Comparison of ENCODE assay signal across 8 cellular contexts in the genomic region with DNA sequence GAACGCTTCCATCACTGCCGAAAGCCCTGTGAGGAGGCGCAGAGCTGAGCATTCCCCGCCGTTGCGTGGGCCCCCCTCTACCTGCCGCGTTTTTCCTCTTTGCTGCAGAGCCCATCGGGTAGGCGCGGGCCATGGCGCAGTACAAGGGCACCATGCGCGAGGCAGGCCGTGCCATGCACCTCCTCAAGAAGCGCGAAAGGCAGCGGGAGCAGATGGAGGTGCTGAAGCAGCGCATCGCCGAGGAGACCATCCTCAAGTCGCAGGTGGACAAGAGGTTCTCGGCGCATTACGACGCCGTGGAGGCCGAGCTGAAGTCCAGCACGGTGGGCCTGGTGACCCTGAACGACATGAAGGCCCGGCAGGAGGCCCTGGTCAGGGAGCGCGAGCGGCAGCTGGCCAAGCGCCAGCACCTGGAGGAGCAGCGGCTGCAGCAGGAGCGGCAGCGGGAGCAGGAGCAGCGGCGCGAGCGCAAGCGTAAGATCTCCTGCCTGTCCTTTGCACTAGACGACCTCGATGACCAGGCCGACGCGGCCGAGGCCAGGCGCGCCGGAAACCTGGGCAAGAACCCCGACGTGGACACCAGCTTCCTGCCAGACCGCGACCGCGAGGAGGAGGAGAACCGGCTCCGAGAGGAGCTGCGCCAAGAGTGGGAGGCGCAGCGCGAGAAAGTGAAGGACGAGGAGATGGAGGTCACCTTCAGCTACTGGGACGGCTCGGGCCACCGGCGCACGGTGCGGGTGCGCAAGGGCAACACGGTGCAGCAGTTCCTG. TPM values are rescaled to one million over a fixed set of nuclear protein-coding genes. Genes with fewer than 3 reads are reported as not detected.
DNase-seq lines count a peak whose midpoint lies in the region; ATAC-seq, FAIRE-seq and TF ChIP-seq lines count a peak whose summit lies in the region.

No MANE protein-coding gene starts in this region.

- H3K4me1 Mint-ChIP-seq in naive B cell: peaks cover 6 to 14% (median 7%) of the 10 kb centered on the region in 3 donors

- H3K79me2 ChIP-seq in H1 (ENCODE audit: control insufficient read depth in 1 of 2, insufficient read depth in 2 of 2, low read length in 2 of 2): no peaks in the 10 kb centered on the region

- peak overlapping the region; percentile 35 to 86 for H3K4me2 ChIP-seq in H1 (ENCODE audit: insufficient read depth in 1 of 2, low read depth in 2 of 2, low read length in 2 of 2)

- peak overlapping the region; percentile 92 for H4K91ac ChIP-seq in H1 (replicated peaks; ENCODE audit: insufficient read length, low read length)

- peak overlapping the region in 5 of 6 donors; percentile 62 to 81 (median 77) for H3K27ac Mint-ChIP-seq in naive B cell

- H4K20me1 ChIP-seq in H1 (replicated peaks in 1 of 2; ENCODE audit: control insufficient read depth in 1 of 2, insufficient read depth in 2 of 2, low read length in 2 of 2): no peaks in the 10 kb centered on the region

- no peaks in the 10 kb centered on the region for H3K27me3 Mint-ChIP-seq in naive B cell

- no peaks in the 10 kb centered on the region for H3K9me3 ChIP-seq in H1 (ENCODE audit: insufficient read depth in 2 of 2, low read depth in 1 of 2, low read length in 1 of 2)

- H2BK5ac ChIP-seq in H1 (ENCODE audit: low read depth, low read length): 0 out of 2 replicates have a peak overlapping the region, but pooled peaks have one; percentile 44

- no peak overlapping the region for H2BK120ac ChIP-seq in H1 (replicated peaks; ENCODE audit: low read depth, low read length)

- H3K4me3 Mint-ChIP-seq in naive B cell: peak overlapping the region; percentile 73 to 91 (median 88)

- H3K27me3 ChIP-seq in H1 (replicated peaks in 1 of 4; ENCODE audit: control insufficient read depth in 3 of 4, extremely low read depth in 1 of 4, insufficient read depth in 3 of 4, low read length in 3 of 4): 0 out of 7 replicates have a peak, but pooled peaks cover 0 to 2% (median 0%) of the 10 kb centered on the region in 4 experiments

- peaks cover 0 to 4% (median 0%) of the 10 kb centered on the region in 7 donors for H3K9me3 Mint-ChIP-seq in naive B cell

- peak overlapping the region; percentile 86; the same call in 1 of the 2 replicates for H3K18ac ChIP-seq in H1 (ENCODE audit: extremely low read depth, low read length)

- no peaks in the 10 kb centered on the region for H3K79me1 ChIP-seq in H1 (ENCODE audit: low read depth, low read length)

- H2BK12ac ChIP-seq in H1 (ENCODE audit: low read depth, low read length): peak overlapping the region; percentile 81; the same call in 1 of the 2 replicates

- TF ChIP-seq POLR2A in H1 (IDR thresholded peaks at IDR 0.05; ENCODE audit: control extremely low read depth in 1 of 2, low read depth in 2 of 2, low read length in 2 of 2): no peak

- H3K23ac ChIP-seq in H1 (ENCODE audit: insufficient read length): no peak overlapping the region

- CTCF ChIA-PET in H1 (lab: Charles Lee; ENCODE audit: partially characterized antibody): interaction anchor here (0.6 to 11.3 kb wide), 81 partner anchors 8 to 319 kb away, joined by 3 to 124 read pairs (median 7); no protein-coding TSS in a partner anchor

- peaks cover 10% of the 10 kb centered on the region; the same call in 1 of the 2 replicates for H3K23me2 ChIP-seq in H1 (ENCODE audit: low read depth, low read length)

- no peaks in the 10 kb centered on the region for H3K36me3 Mint-ChIP-seq in naive B cell

- peak overlapping the region; percentile 94 for H3K4ac ChIP-seq in H1 (replicated peaks; ENCODE audit: insufficient read length, low read depth, low read length)

- H3K14ac ChIP-seq in H1 (ENCODE audit: insufficient read length): no peak overlapping the region

- no peak overlapping the region for H3K9ac ChIP-seq in H1 (replicated peaks in 1 of 4; ENCODE audit: extremely low read depth in 1 of 4, low read depth in 3 of 4, low read length in 3 of 4)

- peak overlapping the region; percentile 24 to 71 (median 60) for H3K4me3 ChIP-seq in H1 (ENCODE audit: extremely low read depth in 1 of 4, insufficient read depth in 2 of 4, low read depth in 3 of 4, low read length in 4 of 4)

- no peaks in the 10 kb centered on the region for H3K36me3 ChIP-seq in H1 (ENCODE audit: control insufficient read depth in 2 of 4, insufficient read depth in 4 of 4, low read length in 3 of 4)

- H4K5ac ChIP-seq in H1 (ENCODE audit: insufficient read length, low read depth, low read length): peak overlapping the region; percentile 67

- TF ChIP-seq RAD21 in H1 (IDR thresholded peaks at IDR 0.05 in 1 of 2, conservative IDR thresholded peaks at IDR 0.05 in 1 of 2; ENCODE audit: low read depth in 2 of 2, low read length in 2 of 2): no peak

- 90% methylated on average over 55 of the region's 73 CpGs; no CpG with 5 or more reads in 1 of the 2 experiments for WGBS in H1 (ENCODE audit: extremely low coverage in 1 of 2, insufficient coverage in 1 of 2, insufficient read length in 1 of 2, insufficient replicate concordance in 2 of 2, low coverage in 1 of 2, low lambda C conversion rate in 2 of 2, missing lambda C conversion rate in 1 of 2), 2 experiments

- no peak for FAIRE-seq in H1 (lab: Jason Lieb, UNC)

- DNase-seq in COLO668 (lab: John Stamatoyannopoulos, UW; ENCODE audit: unreplicated experiment): peak; percentile 34
- peak; percentile 9 for DNase-seq in NCI-H2171 (lab: John Stamatoyannopoulos, UW)
- peak in 1 of 2 experiments; percentile 51 for DNase-seq in H1 (ENCODE audit: low read depth in 1 of 2, low spot score in 2 of 2)
- no peak for DNase-seq in naive B cell
- no peak for DNase-seq in hippocampal formation (lab: John Stamatoyannopoulos, UW)
- DNase-seq in occipital lobe (lab: John Stamatoyannopoulos, UW): no peak
- no peak for DNase-seq in SK-N-DZ (ENCODE audit: low spot score)

- 0 out of 2 replicates have a peak overlapping the region, but pooled peaks have one; percentile 12 for H2BK15ac ChIP-seq in H1 (ENCODE audit: low read length)

- ATAC-seq in naive B cell (ENCODE audit: low read depth in 2 of 2) (no peak), GM18909 (IDR thresholded peaks at IDR 0.05; ENCODE audit: poor library complexity, unreplicated experiment) (no peak)

- peak overlapping the region; percentile 88 for H4K8ac ChIP-seq in H1 (ENCODE audit: extremely low read depth, insufficient read depth, low read length)

- no peak overlapping the region for H2BK20ac ChIP-seq in H1 (ENCODE audit: low read length)

- H2AK5ac ChIP-seq in H1 (ENCODE audit: low read depth, low read length): no peak overlapping the region

- H3K4me1 ChIP-seq in H1 (replicated peaks in 1 of 4; ENCODE audit: control insufficient read depth in 3 of 4, insufficient read depth in 4 of 4, low read length in 3 of 4): peaks cover 0 to 10% (median 4%) of the 10 kb centered on the region in 4 experiments; a peak in 5 of 7 replicates

- TF ChIP-seq EP300 in H1 (IDR thresholded peaks at IDR 0.05; ENCODE audit: borderline replicate concordance in 1 of 2, low read depth in 2 of 2, low read length in 2 of 2): no peak

- H2AFZ ChIP-seq in H1 (ENCODE audit: low read length): peak overlapping the region; percentile 95; the same call in 1 of the 2 replicates

- TF ChIP-seq CTCF in H1 (IDR thresholded peaks at IDR 0.05; ENCODE audit: control extremely low read depth in 1 of 3, insufficient read depth in 1 of 3, low read depth in 1 of 3, low read length in 3 of 3): no peak

- no peak overlapping the region for H3K27ac ChIP-seq in H1 (ENCODE audit: low read depth, low read length)

- peak overlapping the region; percentile 32 for H3K56ac ChIP-seq in H1 (replicated peaks; ENCODE audit: insufficient read length, low read depth, low read length)

- POLR2A ChIA-PET in H1 (lab: Charles Lee; ENCODE audit: partially characterized antibody): interaction anchor here (0.9 to 1.2 kb wide), 5 partner anchors 14 to 141 kb away, joined by 3 to 7 read pairs (median 4); no protein-coding TSS in a partner anchor

TF ChIP-seq in H1, 55 proteins besides CTCF, POLR2A, EP300 and RAD21:
- no peak for TF ChIP-seq YY1 (IDR thresholded peaks at IDR 0.05; ENCODE audit: low read depth, low read length)
- TF ChIP-seq PHF8 (conservative IDR thresholded peaks at IDR 0.05; ENCODE audit: low read depth, low read length): no peak
- TF ChIP-seq, protein P1, sequence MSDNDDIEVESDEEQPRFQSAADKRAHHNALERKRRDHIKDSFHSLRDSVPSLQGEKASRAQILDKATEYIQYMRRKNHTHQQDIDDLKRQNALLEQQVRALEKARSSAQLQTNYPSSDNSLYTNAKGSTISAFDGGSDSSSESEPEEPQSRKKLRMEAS (IDR thresholded peaks at IDR 0.05): 0 out of 2 replicates have a peak, but pooled peaks have one; percentile 2
- TF ChIP-seq HDAC6 (IDR thresholded peaks at IDR 0.05; ENCODE audit: low read depth, low read length): no peak
- no peak for TF ChIP-seq BRCA1 (IDR thresholded peaks at IDR 0.05; ENCODE audit: low read depth, low read length)
- TF ChIP-seq RXRA (IDR thresholded peaks at IDR 0.05; ENCODE audit: insufficient read depth, low read depth, low read length): no peak
TF ChIP-seq in H1: peak in this region for 1.

RNA-seq across cellular contexts. Expression of a gene that starts 0.7 kb away (rescaled TPM):
- total RNA-seq in H1 (2021; fragmentation: NEBNext Ultra II Directional; extraction: Animal tissue kit (Norgen Biotek cat#: 25700)): 3.1 and 3.8 TPM in 2 replicates
- polyA plus RNA-seq in H1 (2011; rRNA removed) (3.2 and 3.6 TPM in 2 replicates), naive B cell (ENCODE audit: low read depth in 6 of 6) (10 to 100 TPM in 3 of 6 donors, 1 to 10 TPM in 3; 2.5 to 14.8 (median 9.0) TPM)
- polyA plus RNA-seq in H1 (2011; cell fraction: cytosol; rRNA removed): 5.2 TPM
- polyA plus RNA-seq in H1 (2011; cell fraction: nucleus; rRNA removed): 3.2 TPM
- 1.7 to 3.5 TPM (median 2.2 TPM) in 4 replicates for polyA plus RNA-seq in H1 (2012, experiment 1 of 2)
- polyA plus RNA-seq in H1 (2012, experiment 2 of 2): 1.7 TPM
- 1.9 TPM for polyA plus RNA-seq in H1 (2013, experiment 1 of 2)
- polyA plus RNA-seq in H1 (2013, experiment 2 of 2): 2.2 TPM
- polyA minus RNA-seq in H1 (2011; rRNA and poly(A)+ RNA removed): 1.1 and 1.4 TPM in 2 replicates
- 1.8 TPM for polyA minus RNA-seq in H1 (2011; cell fraction: cytosol; rRNA and poly(A)+ RNA removed)
- 2.0 TPM for polyA minus RNA-seq in H1 (2011; cell fraction: nucleus; rRNA and poly(A)+ RNA removed)
- 20.6 TPM for total RNA-seq in occipital lobe
- polyA plus RNA-seq in SK-N-DZ (2014; cell fraction: cytosol; rRNA removed): 0.12 and 0.25 TPM in 2 replicates
- 0.16 TPM in 1 of 2 replicates, not detected in the other for polyA plus RNA-seq in SK-N-DZ (2014; cell fraction: nucleus; rRNA removed)

Comparison
In these comparisons a context has a peak if more than half of its experiments do, and no peak if none do; other contexts are left out.
1. DNase-seq: peak in COLO668 (single experiment) and NCI-H2171 (single experiment); none in naive B cell (single experiment), hippocampal formation (0 of 2), occipital lobe (single experiment) and SK-N-DZ (single experiment).